8 cellular contexts compared by ENCODE assay signal in genomic region chr14:92794547-92794941, GRCh38. TPM values are rescaled to one million over a fixed set of nuclear protein-coding genes. Genes with fewer than 3 reads are reported as not detected.
A peak's percentile ranks its signal among the peaks of the same experiment; 100 is the strongest.
DNase-seq lines count a peak whose midpoint lies in the region; ATAC-seq and TF ChIP-seq lines count a peak whose summit lies in the region.

No MANE protein-coding gene starts in this region.

- no peaks in the 10 kb centered on the region for H3K27me3 ChIP-seq in right atrium auricular region
- no peaks in the 10 kb centered on the region for H3K27me3 ChIP-seq in skeletal muscle satellite cell (ENCODE audit: control insufficient read depth, insufficient read depth, low read length)

- peaks cover 21% of the 10 kb centered on the region for H3K36me3 Mint-ChIP-seq in Calu3 (ENCODE audit: insufficient read depth, unreplicated experiment)
- H3K36me3 Mint-ChIP-seq in activated T-helper 2 cell treated with anti-CD3 and anti-CD28 coated beads, Interferon-gamma antibody, Interleukin-2, Interleukin-4, amounts not matched to agents 10 μg/mL and 5 μg/mL and 100 μg/mL, durations not matched to agents 14 hours and 24 hours and 36 hours (ENCODE audit: low read depth): peaks cover 32% of the 10 kb centered on the region

- peak; percentile 16 for ATAC-seq in HG03139 (IDR thresholded peaks at IDR 0.05; ENCODE audit: unreplicated experiment)

- no peaks in the 10 kb centered on the region for H3K27me3 Mint-ChIP-seq in Calu3 (ENCODE audit: unreplicated experiment)
- peaks cover 7% of the 10 kb centered on the region for H3K27me3 Mint-ChIP-seq in activated T-helper 2 cell treated with anti-CD3 and anti-CD28 coated beads, Interferon-gamma antibody, Interleukin-2, Interleukin-4, amounts not matched to agents 10 μg/mL and 5 μg/mL and 100 μg/mL, durations not matched to agents 14 hours and 24 hours and 36 hours (ENCODE audit: low read depth)

- BruUV-seq in Calu3 (replicated peaks; lab: Mats Ljungman, UMichigan): no TSS peak

- H3K27ac Mint-ChIP-seq in Calu3 (ENCODE audit: unreplicated experiment): peak overlapping the region; percentile 99
- peak overlapping the region; percentile 95 for H3K27ac Mint-ChIP-seq in activated T-helper 2 cell treated with anti-CD3 and anti-CD28 coated beads, Interferon-gamma antibody, Interleukin-2, Interleukin-4, amounts not matched to agents 10 μg/mL and 5 μg/mL and 100 μg/mL, durations not matched to agents 14 hours and 24 hours and 36 hours

- H3K4me3 ChIP-seq in right atrium auricular region: peak overlapping the region; percentile 97 to 98
- H3K4me3 ChIP-seq in skeletal muscle satellite cell (ENCODE audit: low read length): peak overlapping the region; percentile 100

- CTCF ChIA-PET in Calu3 (lab: Charles Lee): interaction anchor here (0.5 to 0.9 kb wide), 3 partner anchors 27 to 643 kb away, joined by 3 to 4 read pairs (median 3); partner anchors contain the start of gene UBR7

- peak overlapping the region; percentile 98 for H3K4me2 ChIP-seq in skeletal muscle satellite cell (ENCODE audit: low read length)

- H3K36me3 ChIP-seq in right atrium auricular region (peaks cover 14% of the 10 kb centered on the region), skeletal muscle satellite cell (ENCODE audit: insufficient read depth, low read length) (peaks cover 17% of the 10 kb centered on the region)

- H3K27ac ChIP-seq in right atrium auricular region: peak overlapping the region; percentile 91

- peak overlapping the region; percentile 100 for H3K9ac ChIP-seq in skeletal muscle satellite cell (ENCODE audit: low read depth, low read length)

- peaks cover 7% of the 10 kb centered on the region for H3K9me3 Mint-ChIP-seq in Calu3 (ENCODE audit: low read depth, unreplicated experiment)
- peaks cover 23% of the 10 kb centered on the region for H3K9me3 Mint-ChIP-seq in activated T-helper 2 cell treated with anti-CD3 and anti-CD28 coated beads, Interferon-gamma antibody, Interleukin-2, Interleukin-4, amounts not matched to agents 10 μg/mL and 5 μg/mL and 100 μg/mL, durations not matched to agents 14 hours and 24 hours and 36 hours

- TF ChIP-seq CTCF in Calu3 (IDR thresholded peaks at IDR 0.05; ENCODE audit: unreplicated experiment) (no peak), right atrium auricular region (IDR thresholded peaks at IDR 0.05) (no peak)

- H3K4me3 Mint-ChIP-seq in Calu3 (ENCODE audit: low read depth, unreplicated experiment): peak overlapping the region; percentile 97
- peak overlapping the region; percentile 94 for H3K4me3 Mint-ChIP-seq in activated T-helper 2 cell treated with anti-CD3 and anti-CD28 coated beads, Interferon-gamma antibody, Interleukin-2, Interleukin-4, amounts not matched to agents 10 μg/mL and 5 μg/mL and 100 μg/mL, durations not matched to agents 14 hours and 24 hours and 36 hours (ENCODE audit: low read depth)

- H3K4me1 ChIP-seq in right atrium auricular region (peaks cover 0 to 20% of the 10 kb centered on the region in 2 donors), skeletal muscle satellite cell (ENCODE audit: control insufficient read depth, insufficient read depth, low read length) (peaks cover 18% of the 10 kb centered on the region)

- DNase-seq in Calu3: no peak
- DNase-seq in activated T-helper 2 cell treated with anti-CD3 and anti-CD28 coated beads, Interferon-gamma antibody, Interleukin-2, Interleukin-4, amounts not matched to agents 10 μg/mL and 5 μg/mL and 100 μg/mL, durations not matched to agents 14 hours and 24 hours and 36 hours (ENCODE audit: low spot score): no peak
- DNase-seq in right atrium auricular region (ENCODE audit: low spot score): no peak
- DNase-seq in inferior parietal cortex (ENCODE audit: extremely low spot score): no peak
- DNase-seq in SKM-1 treated with dmso at 0.1 percent for 144 hours (lab: John Stamatoyannopoulos, UW; ENCODE audit: unreplicated experiment): no peak
- no peak for DNase-seq in middle frontal gyrus (ENCODE audit: extremely low spot score, low spot score)

- intact Hi-C loops in Calu3 (cut with micrococcal nuclease; ENCODE audit: unreplicated experiment): no loop called here
- intact Hi-C loops in activated T-helper 2 cell treated with anti-CD3 and anti-CD28 coated beads, Interferon-gamma antibody, Interleukin-2, Interleukin-4, amounts not matched to agents 10 μg/mL and 5 μg/mL and 100 μg/mL, durations not matched to agents 14 hours and 24 hours and 36 hours (cut with micrococcal nuclease): no loop called here

- H3K4me1 Mint-ChIP-seq in Calu3 (ENCODE audit: low read depth, unreplicated experiment): peaks cover 12% of the 10 kb centered on the region
- peaks cover 24% of the 10 kb centered on the region for H3K4me1 Mint-ChIP-seq in activated T-helper 2 cell treated with anti-CD3 and anti-CD28 coated beads, Interferon-gamma antibody, Interleukin-2, Interleukin-4, amounts not matched to agents 10 μg/mL and 5 μg/mL and 100 μg/mL, durations not matched to agents 14 hours and 24 hours and 36 hours (ENCODE audit: low read depth)

- H3K9me3 ChIP-seq in right atrium auricular region (peaks cover under 1 to 8% of the 10 kb centered on the region in 2 donors), skeletal muscle satellite cell (replicated peaks; ENCODE audit: low read length) (peaks cover 8% of the 10 kb centered on the region)

RNA-seq across cellular contexts. Expression of gene GOLGA5, which starts 0.4 kb away (rescaled TPM):
- total RNA-seq in Calu3 (2022): 27.8 and 36.8 TPM in 2 replicates
- total RNA-seq in activated T-helper 2 cell treated with anti-CD3 and anti-CD28 coated beads, Interferon-gamma antibody, Interleukin-2, Interleukin-4, amounts not matched to agents 10 μg/mL and 5 μg/mL and 100 μg/mL, durations not matched to agents 14 hours and 24 hours and 36 hours: 22.5 and 23.4 TPM in 2 replicates
- 10 to 100 TPM; 24.2 to 28.3 TPM for total RNA-seq in right atrium auricular region
- total RNA-seq in skeletal muscle satellite cell (2012; rRNA removed): 43.6 and 44.1 TPM in 2 replicates

RNA-seq across cellular contexts. Expression of gene LGMN, which starts 46.1 kb away (rescaled TPM):
- total RNA-seq in Calu3 (2022) (64.9 and 84.6 TPM in 2 replicates), right atrium auricular region (100 to 1,000 TPM in 1 of 2 donors, 10 to 100 TPM in 1; 65.6 to 109 TPM)
- total RNA-seq in activated T-helper 2 cell treated with anti-CD3 and anti-CD28 coated beads, Interferon-gamma antibody, Interleukin-2, Interleukin-4, amounts not matched to agents 10 μg/mL and 5 μg/mL and 100 μg/mL, durations not matched to agents 14 hours and 24 hours and 36 hours: 1.1 and 1.3 TPM in 2 replicates
- total RNA-seq in skeletal muscle satellite cell (2012; rRNA removed): 42.6 and 62.5 TPM in 2 replicates

Comparison
In these comparisons a context has a peak if more than half of its experiments do, and no peak if none do; other contexts are left out.
1. RNA of gene LGMN, which starts 46.1 kb away (total RNA-seq): 65.6 to 109 TPM in right atrium auricular region and 64.9 to 84.6 TPM in Calu3; 1.1 to 1.3 TPM in activated T-helper 2 cell treated with anti-CD3 and anti-CD28 coated beads, Interferon-gamma antibody, Interleukin-2, Interleukin-4, amounts not matched to agents 10 μg/mL and 5 μg/mL and 100 μg/mL, durations not matched to agents 14 hours and 24 hours and 36 hours; every median in the first group is over 10 times any median in the second.